In the genomic region with DNA sequence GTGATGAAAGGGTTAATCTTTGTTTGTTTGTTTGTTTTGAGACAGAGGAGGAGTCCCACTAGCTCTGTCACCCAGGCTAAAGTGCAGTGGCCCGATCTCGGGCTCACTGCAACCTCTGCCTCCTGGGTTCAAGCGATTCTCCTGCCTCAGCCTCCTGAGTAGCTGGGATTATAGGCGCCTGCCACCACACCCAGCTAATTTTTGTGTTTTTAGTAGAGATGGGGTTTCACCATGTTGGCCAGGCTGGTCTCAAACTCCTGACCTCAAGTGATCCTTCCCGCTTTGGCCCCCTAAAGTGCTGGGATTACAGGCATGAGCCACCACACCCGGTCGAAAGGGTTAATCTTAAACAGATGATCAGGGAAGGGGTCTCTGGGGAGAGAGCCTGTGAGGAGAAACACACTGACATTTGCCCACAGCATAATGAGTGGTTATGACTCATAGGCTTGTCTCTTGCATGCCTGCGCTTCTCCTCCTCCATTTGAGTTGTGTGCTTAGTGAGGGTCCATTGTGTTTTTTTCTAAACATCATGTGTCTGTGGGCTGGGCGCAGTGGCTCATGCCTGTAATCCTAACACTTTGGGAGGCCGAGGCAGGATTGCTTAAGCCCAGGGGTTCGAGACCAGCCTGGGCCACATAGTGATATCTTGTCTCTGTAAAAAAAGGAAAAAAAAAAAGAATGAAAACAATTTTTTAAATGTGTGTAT, we compare ENCODE assay signal across 1 cellular context.
TF ChIP-seq lines count a peak whose summit lies in the region.
"Not testable (repeated sequence)": the region's sequence is repeated elsewhere in the genome, so short reads cannot be mapped to it uniquely, and the experiment has no call there.

No MANE protein-coding gene starts in this region.

TF ChIP-seq in K562, 482 proteins besides CTCF, POLR2A, EP300 and RAD21:
- TF ChIP-seq ZNF384 (IDR thresholded peaks at IDR 0.05; ENCODE audit: low read depth, low read length): peak; percentile 65
- TF ChIP-seq JUND (IDR thresholded peaks at IDR 0.05; ENCODE audit: borderline replicate concordance, low read depth, low read length): peak; percentile 90
- TF ChIP-seq JUND (tag; IDR thresholded peaks at IDR 0.05; ENCODE audit: borderline replicate concordance, low read depth, low read length): peak; percentile 85; the same call in 2 of the 3 replicates
- TF ChIP-seq MEIS2 (IDR thresholded peaks at IDR 0.05; ENCODE audit: partially characterized antibody): peak; percentile 30
- peak; percentile 55 for TF ChIP-seq DPF2 (IDR thresholded peaks at IDR 0.05)
- peak; percentile 13 to 16; a peak in 2 of 4 replicates for TF ChIP-seq NRF1 (conservative IDR thresholded peaks at IDR 0.05 in 1 of 2, IDR thresholded peaks at IDR 0.05 in 1 of 2)
- peak; percentile 19; the same call in 1 of the 2 replicates for TF ChIP-seq TCF3 (CRISPR knock-in tag; IDR thresholded peaks at IDR 0.05)
- TF ChIP-seq EP400 (IDR thresholded peaks at IDR 0.05): 0 out of 2 replicates have a peak, but pooled peaks have one; percentile 16
- peak; percentile 26 for TF ChIP-seq FOS (IDR thresholded peaks at IDR 0.05; ENCODE audit: extremely low read depth, insufficient read length)
- peak; percentile 54; the same call in 1 of the 2 replicates for TF ChIP-seq SOX6 (IDR thresholded peaks at IDR 0.05)
- TF ChIP-seq KDM1A (IDR thresholded peaks at IDR 0.05): peak in 1 of 2 experiments; percentile 5; a peak in 1 of 4 replicates
- TF ChIP-seq ZBTB7A (IDR thresholded peaks at IDR 0.05; ENCODE audit: borderline replicate concordance, control insufficient read depth, low read depth, low read length): peak; percentile 68; the same call in 1 of the 2 replicates
- TF ChIP-seq, protein P1, sequence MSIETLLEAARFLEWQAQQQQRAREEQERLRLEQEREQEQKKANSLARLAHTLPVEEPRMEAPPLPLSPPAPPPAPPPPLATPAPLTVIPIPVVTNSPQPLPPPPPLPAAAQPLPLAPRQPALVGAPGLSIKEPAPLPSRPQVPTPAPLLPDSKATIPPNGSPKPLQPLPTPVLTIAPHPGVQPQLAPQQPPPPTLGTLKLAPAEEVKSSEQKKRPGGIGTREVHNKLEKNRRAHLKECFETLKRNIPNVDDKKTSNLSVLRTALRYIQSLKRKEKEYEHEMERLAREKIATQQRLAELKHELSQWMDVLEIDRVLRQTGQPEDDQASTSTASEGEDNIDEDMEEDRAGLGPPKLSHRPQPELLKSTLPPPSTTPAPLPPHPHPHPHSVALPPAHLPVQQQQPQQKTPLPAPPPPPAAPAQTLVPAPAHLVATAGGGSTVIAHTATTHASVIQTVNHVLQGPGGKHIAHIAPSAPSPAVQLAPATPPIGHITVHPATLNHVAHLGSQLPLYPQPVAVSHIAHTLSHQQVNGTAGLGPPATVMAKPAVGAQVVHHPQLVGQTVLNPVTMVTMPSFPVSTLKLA (conservative IDR thresholded peaks at IDR 0.05): peak in 1 of 2 experiments; percentile 50; a peak in 1 of 4 replicates
- TF ChIP-seq JUN (IDR thresholded peaks at IDR 0.05; ENCODE audit: borderline replicate concordance, low read depth, low read length): peak; percentile 79; the same call in 1 of the 2 replicates
- not testable (repeated sequence) for TF ChIP-seq JUN (CRISPR knock-in tag; IDR thresholded peaks at IDR 0.05; ENCODE audit: borderline replicate concordance)
- 0 out of 2 replicates have a peak, but pooled peaks have one; percentile 14 for TF ChIP-seq GATAD2A (IDR thresholded peaks at IDR 0.05)
- TF ChIP-seq ESRRA (IDR thresholded peaks at IDR 0.05; ENCODE audit: borderline replicate concordance, low read depth): 0 out of 2 replicates have a peak, but pooled peaks have one; percentile 4
- peak in 1 of 3 experiments; percentile 67 for TF ChIP-seq YY1 (IDR thresholded peaks at IDR 0.05; ENCODE audit: borderline replicate concordance in 1 of 3, control insufficient read depth in 1 of 3, extremely low read depth in 1 of 3, insufficient read depth in 3 of 3, insufficient read length in 1 of 3, insufficient replicate concordance in 2 of 3, low read depth in 1 of 3, low read length in 2 of 3)
- TF ChIP-seq, protein P2, sequence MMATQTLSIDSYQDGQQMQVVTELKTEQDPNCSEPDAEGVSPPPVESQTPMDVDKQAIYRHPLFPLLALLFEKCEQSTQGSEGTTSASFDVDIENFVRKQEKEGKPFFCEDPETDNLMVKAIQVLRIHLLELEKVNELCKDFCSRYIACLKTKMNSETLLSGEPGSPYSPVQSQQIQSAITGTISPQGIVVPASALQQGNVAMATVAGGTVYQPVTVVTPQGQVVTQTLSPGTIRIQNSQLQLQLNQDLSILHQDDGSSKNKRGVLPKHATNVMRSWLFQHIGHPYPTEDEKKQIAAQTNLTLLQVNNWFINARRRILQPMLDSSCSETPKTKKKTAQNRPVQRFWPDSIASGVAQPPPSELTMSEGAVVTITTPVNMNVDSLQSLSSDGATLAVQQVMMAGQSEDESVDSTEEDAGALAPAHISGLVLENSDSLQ (IDR thresholded peaks at IDR 0.05): peak; percentile 23; the same call in 1 of the 2 replicates
- peak; percentile 88 for TF ChIP-seq FOSL1 (tag; conservative IDR thresholded peaks at IDR 0.05)
- TF ChIP-seq GTF2E2 (tag; IDR thresholded peaks at IDR 0.05): peak; percentile 57; the same call in 1 of the 2 replicates
- TF ChIP-seq SMARCE1 (IDR thresholded peaks at IDR 0.05): peak; percentile 73
- TF ChIP-seq EHMT2 (IDR thresholded peaks at IDR 0.05): 0 out of 2 replicates have a peak, but pooled peaks have one; percentile 7
- TF ChIP-seq, protein P3, sequence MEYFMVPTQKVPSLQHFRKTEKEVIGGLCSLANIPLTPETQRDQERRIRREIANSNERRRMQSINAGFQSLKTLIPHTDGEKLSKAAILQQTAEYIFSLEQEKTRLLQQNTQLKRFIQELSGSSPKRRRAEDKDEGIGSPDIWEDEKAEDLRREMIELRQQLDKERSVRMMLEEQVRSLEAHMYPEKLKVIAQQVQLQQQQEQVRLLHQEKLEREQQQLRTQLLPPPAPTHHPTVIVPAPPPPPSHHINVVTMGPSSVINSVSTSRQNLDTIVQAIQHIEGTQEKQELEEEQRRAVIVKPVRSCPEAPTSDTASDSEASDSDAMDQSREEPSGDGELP (CRISPR knock-in tag; IDR thresholded peaks at IDR 0.05; ENCODE audit: borderline replicate concordance): peak; percentile 66; the same call in 1 of the 2 replicates
- 0 out of 2 replicates have a peak, but pooled peaks have one; percentile 27 for TF ChIP-seq CREM (IDR thresholded peaks at IDR 0.05; ENCODE audit: low read depth)
- TF ChIP-seq, protein P4, sequence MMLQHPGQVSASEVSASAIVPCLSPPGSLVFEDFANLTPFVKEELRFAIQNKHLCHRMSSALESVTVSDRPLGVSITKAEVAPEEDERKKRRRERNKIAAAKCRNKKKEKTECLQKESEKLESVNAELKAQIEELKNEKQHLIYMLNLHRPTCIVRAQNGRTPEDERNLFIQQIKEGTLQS (IDR thresholded peaks at IDR 0.05): peak; percentile 91
- TF ChIP-seq, protein P4 (CRISPR knock-in tag; conservative IDR thresholded peaks at IDR 0.05): not testable (repeated sequence)
- TF ChIP-seq ATF7 (IDR thresholded peaks at IDR 0.05): 0 out of 2 replicates have a peak, but pooled peaks have one; percentile 23
- peak; percentile 67 for TF ChIP-seq SMARCA4 (IDR thresholded peaks at IDR 0.05)
- TF ChIP-seq, protein P5, sequence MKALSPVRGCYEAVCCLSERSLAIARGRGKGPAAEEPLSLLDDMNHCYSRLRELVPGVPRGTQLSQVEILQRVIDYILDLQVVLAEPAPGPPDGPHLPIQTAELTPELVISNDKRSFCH (CRISPR knock-in tag; IDR thresholded peaks at IDR 0.05): not testable (repeated sequence)
- TF ChIP-seq, protein P5 (tag; IDR thresholded peaks at IDR 0.05): peak; percentile 53; the same call in 1 of the 2 replicates
- TF ChIP-seq ARID1B (IDR thresholded peaks at IDR 0.05): peak; percentile 71
